17 cellular contexts compared by ENCODE assay signal in the genomic region with DNA sequence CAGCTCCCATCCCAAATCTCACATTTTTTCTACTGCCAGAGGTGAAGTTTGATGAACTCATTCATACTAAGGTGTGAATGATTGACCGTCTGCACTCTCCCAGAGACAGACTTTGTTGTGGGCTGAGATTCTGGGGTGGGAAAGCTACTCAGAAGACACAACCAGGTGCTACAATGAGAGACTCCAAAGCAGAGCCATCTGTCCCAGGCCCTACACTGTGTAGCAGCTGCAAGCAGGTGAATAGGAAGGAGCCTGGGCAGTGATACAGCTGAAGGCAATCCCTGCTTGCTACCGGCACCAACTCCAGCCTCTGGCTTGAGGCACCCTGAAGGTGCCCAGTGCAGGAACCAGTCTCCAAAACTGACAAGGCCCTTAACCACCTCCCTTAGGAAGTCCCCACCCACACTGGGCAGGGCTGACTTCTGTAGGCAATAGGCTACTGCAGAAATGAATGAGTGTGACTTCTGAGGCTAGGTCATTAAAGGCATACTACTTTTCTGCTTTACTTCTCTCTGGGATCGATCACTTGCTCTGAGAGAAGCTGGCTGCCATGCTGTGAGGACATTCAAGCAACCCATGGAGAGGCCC.
A peak's percentile ranks its signal among the peaks of the same experiment; 100 is the strongest.
DNase-seq lines count a peak whose midpoint lies in the region; ATAC-seq lines count a peak whose summit lies in the region.
"Had no signal": no experiment of that assay in that cellular context is flagged by ENCODE, and none has a peak within 500 bp of the region (broad histone marks: within the 10 kb centered on the region; RNA-seq: fewer than 3 reads in every experiment).

No MANE protein-coding gene starts in this region.

- POLR2A ChIA-PET in activated naive CD8-positive, alpha-beta T cell treated with anti-CD3 and anti-CD28 coated beads, Interleukin-2, amount 10 ng/mL, durations not matched to agents 7 days and 5 days (lab: Charles Lee): interaction anchor here (0.9 to 2.4 kb wide), 7 partner anchors 11 to 58 kb away, joined by 4 to 13 read pairs (median 5); no protein-coding TSS in a partner anchor

- H3K36me3 Mint-ChIP-seq in T-helper 2 cell treated with Interferon-gamma antibody and Interleukin-4, amounts not matched to agents 5 μg/mL and 100 μg/mL, for 36 hours (ENCODE audit: low read depth): no peaks in the 10 kb centered on the region
- H3K36me3 Mint-ChIP-seq in activated naive CD8-positive, alpha-beta T cell treated with anti-CD3 and anti-CD28 coated beads, Interleukin-2, amount 10 ng/mL, durations not matched to agents 7 days and 5 days: peaks cover 2% of the 10 kb centered on the region
- no peaks in the 10 kb centered on the region for H3K36me3 Mint-ChIP-seq in stimulated activated naive CD8-positive, alpha-beta T cell treated with anti-CD3 and anti-CD28 coated beads, Interleukin-15, Interleukin-2, amounts not matched to agents 100 ng/mL and 50 ng/mL, for 24 hours (ENCODE audit: low read depth)
- H3K36me3 Mint-ChIP-seq: memory B cell had no signal

- DNase-seq in stimulated activated CD4-positive, alpha-beta T cell treated with anti-CD3 and anti-CD28 coated beads, Interleukin-1b, Interleukin-23, amount 100 ng/mL, for 48 hours: peak; percentile 59
- DNase-seq in stimulated activated CD4-positive, alpha-beta T cell treated with anti-CD3 and anti-CD28 coated beads, Interleukin-12 subunit alpha, Interleukin-12 subunit beta, amount 100 ng/mL, for 4 hours: no peak
- peak; percentile 65 for DNase-seq in T-helper 2 cell treated with Interferon-gamma antibody and Interleukin-4, amounts not matched to agents 5 μg/mL and 100 μg/mL, for 36 hours (ENCODE audit: low spot score)
- no peak for DNase-seq in activated naive CD8-positive, alpha-beta T cell treated with anti-CD3 and anti-CD28 coated beads, Interleukin-2, amount 10 ng/mL, durations not matched to agents 7 days and 5 days
- DNase-seq in NOMO-1 (lab: John Stamatoyannopoulos, UW; ENCODE audit: unreplicated experiment in 2 of 2) (no peak), COLO829 (ENCODE audit: low spot score) (no peak)
- DNase-seq: activated CD4-positive, CD25-positive, alpha-beta regulatory T cell treated with anti-CD3 and anti-CD28 coated beads, Interleukin-2, amount 50 U/mL, for 72 hours; AML-193; DMS153; heart right ventricle; kidney; NCI-H187; spleen; testis had no signal

- H3K9me3 Mint-ChIP-seq in T-helper 2 cell treated with Interferon-gamma antibody and Interleukin-4, amounts not matched to agents 5 μg/mL and 100 μg/mL, for 36 hours: peaks cover 6% of the 10 kb centered on the region
- H3K9me3 Mint-ChIP-seq in activated naive CD8-positive, alpha-beta T cell treated with anti-CD3 and anti-CD28 coated beads, Interleukin-2, amount 10 ng/mL, durations not matched to agents 7 days and 5 days: peaks cover 4% of the 10 kb centered on the region
- H3K9me3 Mint-ChIP-seq in stimulated activated naive CD8-positive, alpha-beta T cell treated with anti-CD3 and anti-CD28 coated beads, Interleukin-15, Interleukin-2, amounts not matched to agents 100 ng/mL and 50 ng/mL, for 24 hours: no peaks in the 10 kb centered on the region
- H3K9me3 Mint-ChIP-seq: memory B cell had no signal

- peaks cover 2% of the 10 kb centered on the region for H3K27me3 Mint-ChIP-seq in T-helper 2 cell treated with Interferon-gamma antibody and Interleukin-4, amounts not matched to agents 5 μg/mL and 100 μg/mL, for 36 hours (ENCODE audit: low read depth)
- H3K27me3 Mint-ChIP-seq in activated naive CD8-positive, alpha-beta T cell treated with anti-CD3 and anti-CD28 coated beads, Interleukin-2, amount 10 ng/mL, durations not matched to agents 7 days and 5 days: no peaks in the 10 kb centered on the region
- no peaks in the 10 kb centered on the region for H3K27me3 Mint-ChIP-seq in stimulated activated naive CD8-positive, alpha-beta T cell treated with anti-CD3 and anti-CD28 coated beads, Interleukin-15, Interleukin-2, amounts not matched to agents 100 ng/mL and 50 ng/mL, for 24 hours
- H3K27me3 Mint-ChIP-seq: memory B cell had no signal

- no peak overlapping the region for H3K27ac Mint-ChIP-seq in T-helper 2 cell treated with Interferon-gamma antibody and Interleukin-4, amounts not matched to agents 5 μg/mL and 100 μg/mL, for 36 hours
- peak overlapping the region; percentile 74 for H3K27ac Mint-ChIP-seq in activated naive CD8-positive, alpha-beta T cell treated with anti-CD3 and anti-CD28 coated beads, Interleukin-2, amount 10 ng/mL, durations not matched to agents 7 days and 5 days
- peak overlapping the region; percentile 74 for H3K27ac Mint-ChIP-seq in stimulated activated naive CD8-positive, alpha-beta T cell treated with anti-CD3 and anti-CD28 coated beads, Interleukin-15, Interleukin-2, amounts not matched to agents 100 ng/mL and 50 ng/mL, for 24 hours
- H3K27ac Mint-ChIP-seq: memory B cell had no signal

- H3K4me1 Mint-ChIP-seq in T-helper 2 cell treated with Interferon-gamma antibody and Interleukin-4, amounts not matched to agents 5 μg/mL and 100 μg/mL, for 36 hours (ENCODE audit: low read depth): peaks cover 52% of the 10 kb centered on the region
- H3K4me1 Mint-ChIP-seq in activated naive CD8-positive, alpha-beta T cell treated with anti-CD3 and anti-CD28 coated beads, Interleukin-2, amount 10 ng/mL, durations not matched to agents 7 days and 5 days: peaks cover 61% of the 10 kb centered on the region
- peaks cover 86% of the 10 kb centered on the region for H3K4me1 Mint-ChIP-seq in stimulated activated naive CD8-positive, alpha-beta T cell treated with anti-CD3 and anti-CD28 coated beads, Interleukin-15, Interleukin-2, amounts not matched to agents 100 ng/mL and 50 ng/mL, for 24 hours (ENCODE audit: low read depth)

- no peak overlapping the region for H3K4me3 Mint-ChIP-seq in T-helper 2 cell treated with Interferon-gamma antibody and Interleukin-4, amounts not matched to agents 5 μg/mL and 100 μg/mL, for 36 hours
- peak overlapping the region; percentile 26 for H3K4me3 Mint-ChIP-seq in activated naive CD8-positive, alpha-beta T cell treated with anti-CD3 and anti-CD28 coated beads, Interleukin-2, amount 10 ng/mL, durations not matched to agents 7 days and 5 days
- H3K4me3 Mint-ChIP-seq in stimulated activated naive CD8-positive, alpha-beta T cell treated with anti-CD3 and anti-CD28 coated beads, Interleukin-15, Interleukin-2, amounts not matched to agents 100 ng/mL and 50 ng/mL, for 24 hours: peak overlapping the region; percentile 20
- H3K4me3 Mint-ChIP-seq: memory B cell had no signal

- ATAC-seq in activated naive CD8-positive, alpha-beta T cell treated with anti-CD3 and anti-CD28 coated beads, Interleukin-2, amount 10 ng/mL, durations not matched to agents 7 days and 5 days (ENCODE audit: low read depth): peak; percentile 81
- no peak for ATAC-seq in HG02610 (IDR thresholded peaks at IDR 0.05; ENCODE audit: unreplicated experiment)

Comparison
In these comparisons a context has a peak if more than half of its experiments do, and no peak if none do; other contexts are left out.
1. DNase-seq: peak in stimulated activated CD4-positive, alpha-beta T cell treated with anti-CD3 and anti-CD28 coated beads, Interleukin-1b, Interleukin-23, amount 100 ng/mL, for 48 hours (single experiment) and T-helper 2 cell treated with Interferon-gamma antibody and Interleukin-4, amounts not matched to agents 5 μg/mL and 100 μg/mL, for 36 hours (single experiment); none in stimulated activated CD4-positive, alpha-beta T cell treated with anti-CD3 and anti-CD28 coated beads, Interleukin-12 subunit alpha, Interleukin-12 subunit beta, amount 100 ng/mL, for 4 hours (single experiment), activated naive CD8-positive, alpha-beta T cell treated with anti-CD3 and anti-CD28 coated beads, Interleukin-2, amount 10 ng/mL, durations not matched to agents 7 days and 5 days (single experiment), NOMO-1 (0 of 2) and COLO829 (single experiment).